6 cellular contexts compared by ENCODE assay signal in genomic region chr9:90540734-90541133, GRCh38.
"Had no signal": no experiment of that assay in that cellular context is flagged by ENCODE, and none has a peak within 500 bp of the region (broad histone marks: within the 10 kb centered on the region; RNA-seq: fewer than 3 reads in every experiment).

No MANE protein-coding gene starts in this region.

- H3K9ac ChIP-seq: KMS-11 had no signal

- H3K27ac ChIP-seq: HL-60, KMS-11 had no signal

- FAIRE-seq: HTR-8/SVneo had no signal

- DNase-seq: IMR-90, KBM-7, KG1 had no signal

- H3K4me2 ChIP-seq: KMS-11 had no signal
